ENCODE assay signal across 13 cellular contexts in genomic region chr6:24988562-24988961, GRCh38.
"Had no signal": no experiment of that assay in that cellular context is flagged by ENCODE, and none has a peak within 500 bp of the region (broad histone marks: within the 10 kb centered on the region; RNA-seq: fewer than 3 reads in every experiment).

No MANE protein-coding gene starts in this region.

- H3K27me3 ChIP-seq: cardiac muscle cell, gastroesophageal sphincter, heart right ventricle had no signal

- H3K27ac Mint-ChIP-seq: activated T-helper 2 cell treated with anti-CD3 and anti-CD28 coated beads, Interferon-gamma antibody, Interleukin-2, Interleukin-4, amounts not matched to agents 10 μg/mL and 5 μg/mL and 100 μg/mL, durations not matched to agents 14 hours and 24 hours and 36 hours had no signal

- H3K36me3 ChIP-seq: cardiac muscle cell, gastroesophageal sphincter, heart right ventricle had no signal

- H3K27me3 Mint-ChIP-seq: activated naive CD4-positive, alpha-beta T cell treated with anti-CD3 and anti-CD28 coated beads, Interleukin-2, amount 10 ng/mL, durations not matched to agents 7 days and 5 days had no signal

- ATAC-seq: activated CD4-positive, CD25-positive, alpha-beta regulatory T cell treated with anti-CD3 and anti-CD28 coated beads, Interleukin-2, amount 50 U/mL, for 24 hours; gastroesophageal sphincter; heart right ventricle; left cardiac atrium had no signal

- H3K4me3 ChIP-seq: cardiac muscle cell, gastroesophageal sphincter, heart right ventricle had no signal

- DNase-seq: activated CD4-positive, alpha-beta T cell treated with anti-CD3 and anti-CD28 coated beads, Interleukin-2, amount 50 U/mL, for 4 hours; activated naive CD4-positive, alpha-beta T cell treated with anti-CD3 and anti-CD28 coated beads, Interleukin-2, amount 10 ng/mL, durations not matched to agents 7 days and 5 days; activated T-cell treated with anti-CD3 and anti-CD28 coated beads for 4 hours; erythroblast; heart right ventricle; left cardiac atrium; stimulated activated CD4-positive, alpha-beta T cell treated with anti-CD3 and anti-CD28 coated beads, Interleukin-2, amount 100 ng/mL, for 24 hours; SW 1271 had no signal

- H3K4me1 ChIP-seq: gastroesophageal sphincter had no signal

- H3K4me3 Mint-ChIP-seq: activated naive CD4-positive, alpha-beta T cell treated with anti-CD3 and anti-CD28 coated beads, Interleukin-2, amount 10 ng/mL, durations not matched to agents 7 days and 5 days; neural crest cell had no signal

- H3K27ac ChIP-seq: cardiac muscle cell, gastroesophageal sphincter, heart right ventricle had no signal
